21 cellular contexts compared by ENCODE assay signal in genomic region chr12:53402871-53403270, GRCh38. TPM values are rescaled to one million over a fixed set of nuclear protein-coding genes. Genes with fewer than 3 reads are reported as not detected.
DNase-seq lines count a peak whose midpoint lies in the region; ATAC-seq and TF ChIP-seq lines count a peak whose summit lies in the region.
"Had no signal": no experiment of that assay in that cellular context is flagged by ENCODE, and none has a peak within 500 bp of the region (broad histone marks: within the 10 kb centered on the region; RNA-seq: fewer than 3 reads in every experiment).

No MANE protein-coding gene starts in this region.

- H3K4me1 Mint-ChIP-seq in dendritic cell treated with granulocyte-macrophage colony-stimulating factor and Interleukin-4, amounts not matched to agents 40 ng/mL and 50 ng/mL, for 4 days (ENCODE audit: low read depth): no peaks in the 10 kb centered on the region
- H3K4me1 Mint-ChIP-seq in activated CD4-positive, alpha-beta memory T cell treated with anti-CD3 and anti-CD28 coated beads, Interleukin-2, amount 10 ng/mL, durations not matched to agents 7 days and 5 days: peaks cover 3% of the 10 kb centered on the region

- TF ChIP-seq CTCF in cardiac muscle cell (IDR thresholded peaks at IDR 0.05; ENCODE audit: low read depth, low read length) (no peak), sigmoid colon (IDR thresholded peaks at IDR 0.05) (no peak)

- POLR2A ChIA-PET in activated CD4-positive, alpha-beta memory T cell treated with anti-CD3 and anti-CD28 coated beads, Interleukin-2, amount 10 ng/mL, durations not matched to agents 7 days and 5 days (lab: Charles Lee): no interaction called here

- CTCF ChIA-PET in activated CD4-positive, alpha-beta memory T cell treated with anti-CD3 and anti-CD28 coated beads, Interleukin-2, amount 10 ng/mL, durations not matched to agents 7 days and 5 days (lab: Charles Lee): interaction anchor here (0.9 kb wide), 1 partner anchor 37 kb away, joined by 3 read pairs; no protein-coding TSS in a partner anchor

- H3K4me1 ChIP-seq in cardiac muscle cell (ENCODE audit: low read depth): no peaks in the 10 kb centered on the region
- peaks cover 0 to 23% (median 13%) of the 10 kb centered on the region in 4 donors for H3K4me1 ChIP-seq in sigmoid colon
- H3K4me1 ChIP-seq: A549, BE2C had no signal

- H3K27ac ChIP-seq in cardiac muscle cell: peak overlapping the region; percentile 23
- peak overlapping the region in 1 of 4 donors; percentile 21 for H3K27ac ChIP-seq in sigmoid colon
- H3K27ac ChIP-seq: A549, SK-N-MC had no signal

- ATAC-seq in left ventricle myocardium superior (no peak), GM21723 (IDR thresholded peaks at IDR 0.05; ENCODE audit: unreplicated experiment) (no peak)
- ATAC-seq: A549 had no signal

- H3K9me3 ChIP-seq in cardiac muscle cell (ENCODE audit: low read depth) (no peaks in the 10 kb centered on the region), sigmoid colon (no peaks in the 10 kb centered on the region)
- H3K9me3 ChIP-seq: A549, BE2C had no signal

- no peak overlapping the region for H3K4me3 Mint-ChIP-seq in dendritic cell treated with granulocyte-macrophage colony-stimulating factor and Interleukin-4, amounts not matched to agents 40 ng/mL and 50 ng/mL, for 4 days
- no peak overlapping the region for H3K4me3 Mint-ChIP-seq in activated CD4-positive, alpha-beta memory T cell treated with anti-CD3 and anti-CD28 coated beads, Interleukin-2, amount 10 ng/mL, durations not matched to agents 7 days and 5 days
- H3K4me3 Mint-ChIP-seq: HFFc6 had no signal

- no peak for TF ChIP-seq EP300 in sigmoid colon (IDR thresholded peaks at IDR 0.05)

- no peak for TF ChIP-seq POLR2A in sigmoid colon (IDR thresholded peaks at IDR 0.05)

- 88 to 91% methylated on average over 7 of the region's 7 CpGs for WGBS in sigmoid colon, 2 donors

- H3K27ac Mint-ChIP-seq in dendritic cell treated with granulocyte-macrophage colony-stimulating factor and Interleukin-4, amounts not matched to agents 40 ng/mL and 50 ng/mL, for 4 days: peak overlapping the region; percentile 3
- no peak overlapping the region for H3K27ac Mint-ChIP-seq in activated CD4-positive, alpha-beta memory T cell treated with anti-CD3 and anti-CD28 coated beads, Interleukin-2, amount 10 ng/mL, durations not matched to agents 7 days and 5 days
- H3K27ac Mint-ChIP-seq: HFFc6 had no signal

- H3K9me3 Mint-ChIP-seq in dendritic cell treated with granulocyte-macrophage colony-stimulating factor and Interleukin-4, amounts not matched to agents 40 ng/mL and 50 ng/mL, for 4 days: no peaks in the 10 kb centered on the region
- no peaks in the 10 kb centered on the region for H3K9me3 Mint-ChIP-seq in activated CD4-positive, alpha-beta memory T cell treated with anti-CD3 and anti-CD28 coated beads, Interleukin-2, amount 10 ng/mL, durations not matched to agents 7 days and 5 days
- H3K9me3 Mint-ChIP-seq: HFFc6 had no signal

- H3K36me3 Mint-ChIP-seq in dendritic cell treated with granulocyte-macrophage colony-stimulating factor and Interleukin-4, amounts not matched to agents 40 ng/mL and 50 ng/mL, for 4 days (ENCODE audit: low read depth): peaks cover 83% of the 10 kb centered on the region
- peaks cover 30% of the 10 kb centered on the region for H3K36me3 Mint-ChIP-seq in activated CD4-positive, alpha-beta memory T cell treated with anti-CD3 and anti-CD28 coated beads, Interleukin-2, amount 10 ng/mL, durations not matched to agents 7 days and 5 days (ENCODE audit: low read depth)

- DNase-seq in cardiac muscle cell (ENCODE audit: low read depth in 1 of 2, low spot score in 1 of 2) (no peak), left ventricle myocardium superior (no peak), sigmoid colon (peak; percentile 61), NCI-H1105 (lab: John Stamatoyannopoulos, UW) (no peak)
- no peak for DNase-seq in activated CD4-positive, alpha-beta memory T cell treated with anti-CD3 and anti-CD28 coated beads, Interleukin-2, amount 10 ng/mL, durations not matched to agents 7 days and 5 days
- DNase-seq: BE2C, EL, H7, HFFc6, Karpas-422, MV-4-11, NCI-H1417, NCI-H187, NCI-H446 treated with DMSO at 0.1 percent for 48 hours, NCI-H526 treated with DMSO at 0.1 percent for 48 hours, SHP77 treated with DMSO at 0.1 percent for 48 hours had no signal

- H3K27me3 ChIP-seq in cardiac muscle cell: no peaks in the 10 kb centered on the region
- no peaks in the 10 kb centered on the region for H3K27me3 ChIP-seq in sigmoid colon
- H3K27me3 ChIP-seq: BE2C had no signal

- no peaks in the 10 kb centered on the region for H3K27me3 Mint-ChIP-seq in dendritic cell treated with granulocyte-macrophage colony-stimulating factor and Interleukin-4, amounts not matched to agents 40 ng/mL and 50 ng/mL, for 4 days
- no peaks in the 10 kb centered on the region for H3K27me3 Mint-ChIP-seq in activated CD4-positive, alpha-beta memory T cell treated with anti-CD3 and anti-CD28 coated beads, Interleukin-2, amount 10 ng/mL, durations not matched to agents 7 days and 5 days

- H3K4me3 ChIP-seq in cardiac muscle cell (no peak overlapping the region), sigmoid colon (no peak overlapping the region)
- H3K4me3 ChIP-seq: A549, SK-N-MC had no signal

- intact Hi-C loops in left ventricle myocardium superior (cut with micrococcal nuclease): no loop called here
- intact Hi-C loops in dendritic cell treated with granulocyte-macrophage colony-stimulating factor and Interleukin-4, amounts not matched to agents 40 ng/mL and 50 ng/mL, for 4 days (cut with micrococcal nuclease): no loop called here
- intact Hi-C loops in sigmoid colon (cut with DNase I): no loop called here

- H3K36me3 ChIP-seq in cardiac muscle cell (peaks cover 20% of the 10 kb centered on the region), sigmoid colon (peaks cover 0 to 31% (median 16%) of the 10 kb centered on the region in 4 donors)

RNA-seq across cellular contexts. Expression of gene AMHR2, which starts 20.8 kb away (rescaled TPM):
- total RNA-seq in cardiac muscle cell (39.8 and 60.0 TPM in 2 replicates), left ventricle myocardium superior (not detected), sigmoid colon (not detected)
- polyA plus RNA-seq in cardiac muscle cell (53.4 and 57.3 TPM in 2 replicates), sigmoid colon (under 1 TPM in 1 of 3 donors, not detected in 2; 0.60 TPM)
- total RNA-seq in activated CD4-positive, alpha-beta memory T cell treated with anti-CD3 and anti-CD28 coated beads, Interleukin-2, amount 10 ng/mL, durations not matched to agents 7 days and 5 days: not detected
- total RNA-seq: HFFc6, M059J had no signal

RNA-seq across cellular contexts. Expression of gene SP1, which starts 22.9 kb away (rescaled TPM):
- total RNA-seq in cardiac muscle cell (43.7 and 53.0 TPM in 2 replicates), left ventricle myocardium superior (30.1 TPM), sigmoid colon (10 to 100 TPM; 53.2 to 69.8 (median 61.0) TPM)
- polyA plus RNA-seq in cardiac muscle cell (11.4 and 12.9 TPM in 2 replicates), sigmoid colon (10 to 100 TPM; 11.4 to 32.8 (median 16.0) TPM)
- 10 to 100 TPM; 77.1 to 85.6 TPM for total RNA-seq in activated CD4-positive, alpha-beta memory T cell treated with anti-CD3 and anti-CD28 coated beads, Interleukin-2, amount 10 ng/mL, durations not matched to agents 7 days and 5 days

RNA-seq across cellular contexts. Expression of gene PRR13, which starts 38.7 kb away (rescaled TPM):
- total RNA-seq in cardiac muscle cell (42.9 and 48.3 TPM in 2 replicates), left ventricle myocardium superior (56.1 TPM), sigmoid colon (10 to 100 TPM; 46.7 to 68.1 (median 55.1) TPM)
- polyA plus RNA-seq in cardiac muscle cell (169 and 190 TPM in 2 replicates), sigmoid colon (100 to 1,000 TPM; 521 to 955 (median 870) TPM)
- total RNA-seq in activated CD4-positive, alpha-beta memory T cell treated with anti-CD3 and anti-CD28 coated beads, Interleukin-2, amount 10 ng/mL, durations not matched to agents 7 days and 5 days: 100 to 1,000 TPM; 242 to 246 TPM

RNA-seq across cellular contexts. Expression of gene PCBP2, which starts 49.0 kb away (rescaled TPM):
- total RNA-seq in cardiac muscle cell (213 and 326 TPM in 2 replicates), left ventricle myocardium superior (557 TPM), sigmoid colon (100 to 1,000 TPM; 397 to 661 (median 417) TPM)
- polyA plus RNA-seq in cardiac muscle cell (114 and 146 TPM in 2 replicates), sigmoid colon (100 to 1,000 TPM; 333 to 455 (median 401) TPM)
- total RNA-seq in activated CD4-positive, alpha-beta memory T cell treated with anti-CD3 and anti-CD28 coated beads, Interleukin-2, amount 10 ng/mL, durations not matched to agents 7 days and 5 days: 100 to 1,000 TPM; 738 to 756 TPM

Comparison
In these comparisons a context has a peak if more than half of its experiments do, and no peak if none do; other contexts are left out.
1. RNA of gene AMHR2, which starts 20.8 kb away (total RNA-seq): 39.8 to 60.0 TPM in cardiac muscle cell; not detected in left ventricle myocardium superior (single experiment), not detected in sigmoid colon and not detected in activated CD4-positive, alpha-beta memory T cell treated with anti-CD3 and anti-CD28 coated beads, Interleukin-2, amount 10 ng/mL, durations not matched to agents 7 days and 5 days; every median in the first group is over 10 times any median in the second.